In the genomic region with DNA sequence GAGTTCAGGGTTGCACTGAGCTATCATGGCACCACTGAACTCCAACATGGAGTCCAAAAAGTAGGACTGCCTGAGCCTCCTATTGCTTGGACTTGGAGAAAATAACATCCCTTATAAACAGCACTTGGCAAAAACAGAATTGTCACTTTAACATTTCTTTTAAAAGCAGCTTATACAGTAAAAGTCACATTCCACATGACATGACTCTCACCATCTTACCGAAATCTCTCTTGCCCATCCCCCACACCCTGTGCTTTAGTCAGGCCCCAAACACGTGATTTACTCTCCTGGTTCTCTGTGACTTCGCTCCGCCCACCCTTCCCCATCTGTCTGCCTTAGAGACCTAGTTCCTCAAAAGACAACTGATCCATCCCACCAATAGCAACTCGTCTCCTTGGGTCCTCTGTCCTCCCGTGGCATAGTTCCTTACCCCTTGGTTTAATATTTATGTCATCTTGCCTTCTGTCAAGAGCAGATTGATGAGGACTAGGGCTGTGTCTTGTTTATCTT, we compare ENCODE assay signal across 1 cellular context.
A peak's percentile ranks its signal among the peaks of the same experiment; 100 is the strongest.
TF ChIP-seq lines count a peak whose summit lies in the region.

No MANE protein-coding gene starts in this region.

TF ChIP-seq in K562, 482 proteins besides CTCF, POLR2A, EP300 and RAD21 (continued from another document and continues in another):
- TF ChIP-seq PTRF (tag; IDR thresholded peaks at IDR 0.05) (peak; percentile 94), HSF4 (CRISPR knock-in tag; IDR thresholded peaks at IDR 0.05; ENCODE audit: borderline replicate concordance) (peak; percentile 95), ZNF175 (CRISPR knock-in tag; IDR thresholded peaks at IDR 0.05; ENCODE audit: low read depth) (peak; percentile 99), ZNF316 (IDR thresholded peaks at IDR 0.05) (no peak), TBP (optimal IDR thresholded peaks at IDR 0.05; ENCODE audit: low read depth, low read length) (no peak), HCFC1 (IDR thresholded peaks at IDR 0.05; ENCODE audit: low read depth, low read length) (no peak), CEBPB (tag; IDR thresholded peaks at IDR 0.05) (no peak), RFX5 (IDR thresholded peaks at IDR 0.05; ENCODE audit: low read depth, low read length) (no peak), DIDO1 (tag; IDR thresholded peaks at IDR 0.05; ENCODE audit: low read depth) (peak; percentile 78; the same call in 1 of the 2 replicates), POLR3A (IDR thresholded peaks at IDR 0.05; ENCODE audit: borderline replicate concordance, extremely low read depth, insufficient read depth, insufficient read length) (no peak), TCFL5 (CRISPR knock-in tag; conservative IDR thresholded peaks at IDR 0.05) (peak; percentile 88), CREB1 (IDR thresholded peaks at IDR 0.05) (no peak), CREB1 (CRISPR knock-in tag; IDR thresholded peaks at IDR 0.05) (no peak), CREBBP (IDR thresholded peaks at IDR 0.05; ENCODE audit: low read depth, low read length) (no peak), ARNT (IDR thresholded peaks at IDR 0.05) (no peak), PHTF2 (CRISPR knock-in tag; IDR thresholded peaks at IDR 0.05) (peak; percentile 86), KLF6 (CRISPR knock-in tag; IDR thresholded peaks at IDR 0.05; ENCODE audit: borderline replicate concordance) (peak; percentile 98), ZKSCAN3 (CRISPR knock-in tag; IDR thresholded peaks at IDR 0.05) (peak; percentile 63; the same call in 1 of the 2 replicates), HLTF (IDR thresholded peaks at IDR 0.05) (no peak), LARP7 (IDR thresholded peaks at IDR 0.05) (no peak), CBX5 (IDR thresholded peaks at IDR 0.05; ENCODE audit: borderline replicate concordance, low read depth) (no peak), ETV6 (IDR thresholded peaks at IDR 0.05; ENCODE audit: borderline replicate concordance in 1 of 2, low read depth in 2 of 2, low read length in 1 of 2) (no peak), ETV6 (CRISPR knock-in tag; IDR thresholded peaks at IDR 0.05; ENCODE audit: borderline replicate concordance) (no peak), SAP30 (IDR thresholded peaks at IDR 0.05; ENCODE audit: borderline replicate concordance, insufficient read depth, low read depth, low read length, poor library complexity, severe bottlenecking) (no peak), OTX1 (CRISPR knock-in tag; IDR thresholded peaks at IDR 0.05) (peak; percentile 95), EWSR1 (IDR thresholded peaks at IDR 0.05; ENCODE audit: borderline replicate concordance, low read depth, partially characterized antibody) (no peak), ARID2 (IDR thresholded peaks at IDR 0.05) (no peak), CBFB (CRISPR knock-in tag; IDR thresholded peaks at IDR 0.05) (no peak), ZNF253 (CRISPR knock-in tag; conservative IDR thresholded peaks at IDR 0.05) (no peak), SAFB (IDR thresholded peaks at IDR 0.05; ENCODE audit: borderline replicate concordance, low read depth, low read length) (no peak), TCF7L2 (IDR thresholded peaks at IDR 0.05; ENCODE audit: low read depth, low read length) (no peak), ZNF707 (CRISPR knock-in tag; conservative IDR thresholded peaks at IDR 0.05) (peak; percentile 73), CXXC5 (CRISPR knock-in tag; IDR thresholded peaks at IDR 0.05) (peak; percentile 95), FUS (optimal IDR thresholded peaks at IDR 0.05; ENCODE audit: low read depth, low read length) (no peak), ZNF717 (CRISPR knock-in tag; IDR thresholded peaks at IDR 0.05) (0 out of 2 replicates have a peak, but pooled peaks have one; percentile 24), SAFB2 (IDR thresholded peaks at IDR 0.05; ENCODE audit: borderline replicate concordance, low read depth, low read length, severe bottlenecking) (no peak), ZNF140 (CRISPR knock-in tag; IDR thresholded peaks at IDR 0.05) (peak; percentile 81), RB1 (IDR thresholded peaks at IDR 0.05; ENCODE audit: low read depth) (no peak), SREBF1 (IDR thresholded peaks at IDR 0.05; ENCODE audit: borderline replicate concordance, low read depth, low read length) (peak; percentile 52; the same call in 1 of the 2 replicates), MCM2 (IDR thresholded peaks at IDR 0.05; ENCODE audit: low read depth) (no peak)
- TF ChIP-seq, protein P1, sequence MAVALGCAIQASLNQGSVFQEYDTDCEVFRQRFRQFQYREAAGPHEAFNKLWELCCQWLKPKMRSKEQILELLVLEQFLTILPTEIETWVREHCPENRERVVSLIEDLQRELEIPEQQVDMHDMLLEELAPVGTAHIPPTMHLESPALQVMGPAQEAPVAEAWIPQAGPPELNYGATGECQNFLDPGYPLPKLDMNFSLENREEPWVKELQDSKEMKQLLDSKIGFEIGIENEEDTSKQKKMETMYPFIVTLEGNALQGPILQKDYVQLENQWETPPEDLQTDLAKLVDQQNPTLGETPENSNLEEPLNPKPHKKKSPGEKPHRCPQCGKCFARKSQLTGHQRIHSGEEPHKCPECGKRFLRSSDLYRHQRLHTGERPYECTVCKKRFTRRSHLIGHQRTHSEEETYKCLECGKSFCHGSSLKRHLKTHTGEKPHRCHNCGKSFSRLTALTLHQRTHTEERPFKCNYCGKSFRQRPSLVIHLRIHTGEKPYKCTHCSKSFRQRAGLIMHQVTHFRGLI (CRISPR knock-in tag; IDR thresholded peaks at IDR 0.05): peak; percentile 97
- TF ChIP-seq, protein P2, sequence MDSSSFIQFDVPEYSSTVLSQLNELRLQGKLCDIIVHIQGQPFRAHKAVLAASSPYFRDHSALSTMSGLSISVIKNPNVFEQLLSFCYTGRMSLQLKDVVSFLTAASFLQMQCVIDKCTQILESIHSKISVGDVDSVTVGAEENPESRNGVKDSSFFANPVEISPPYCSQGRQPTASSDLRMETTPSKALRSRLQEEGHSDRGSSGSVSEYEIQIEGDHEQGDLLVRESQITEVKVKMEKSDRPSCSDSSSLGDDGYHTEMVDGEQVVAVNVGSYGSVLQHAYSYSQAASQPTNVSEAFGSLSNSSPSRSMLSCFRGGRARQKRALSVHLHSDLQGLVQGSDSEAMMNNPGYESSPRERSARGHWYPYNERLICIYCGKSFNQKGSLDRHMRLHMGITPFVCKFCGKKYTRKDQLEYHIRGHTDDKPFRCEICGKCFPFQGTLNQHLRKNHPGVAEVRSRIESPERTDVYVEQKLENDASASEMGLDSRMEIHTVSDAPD (CRISPR knock-in tag; IDR thresholded peaks at IDR 0.05): 0 out of 2 replicates have a peak, but pooled peaks have one; percentile 56
- TF ChIP-seq, protein P3, sequence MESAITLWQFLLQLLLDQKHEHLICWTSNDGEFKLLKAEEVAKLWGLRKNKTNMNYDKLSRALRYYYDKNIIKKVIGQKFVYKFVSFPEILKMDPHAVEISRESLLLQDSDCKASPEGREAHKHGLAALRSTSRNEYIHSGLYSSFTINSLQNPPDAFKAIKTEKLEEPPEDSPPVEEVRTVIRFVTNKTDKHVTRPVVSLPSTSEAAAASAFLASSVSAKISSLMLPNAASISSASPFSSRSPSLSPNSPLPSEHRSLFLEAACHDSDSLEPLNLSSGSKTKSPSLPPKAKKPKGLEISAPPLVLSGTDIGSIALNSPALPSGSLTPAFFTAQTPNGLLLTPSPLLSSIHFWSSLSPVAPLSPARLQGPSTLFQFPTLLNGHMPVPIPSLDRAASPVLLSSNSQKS (CRISPR knock-in tag; IDR thresholded peaks at IDR 0.05): 0 out of 2 replicates have a peak, but pooled peaks have one; percentile 40
- TF ChIP-seq, protein P4, sequence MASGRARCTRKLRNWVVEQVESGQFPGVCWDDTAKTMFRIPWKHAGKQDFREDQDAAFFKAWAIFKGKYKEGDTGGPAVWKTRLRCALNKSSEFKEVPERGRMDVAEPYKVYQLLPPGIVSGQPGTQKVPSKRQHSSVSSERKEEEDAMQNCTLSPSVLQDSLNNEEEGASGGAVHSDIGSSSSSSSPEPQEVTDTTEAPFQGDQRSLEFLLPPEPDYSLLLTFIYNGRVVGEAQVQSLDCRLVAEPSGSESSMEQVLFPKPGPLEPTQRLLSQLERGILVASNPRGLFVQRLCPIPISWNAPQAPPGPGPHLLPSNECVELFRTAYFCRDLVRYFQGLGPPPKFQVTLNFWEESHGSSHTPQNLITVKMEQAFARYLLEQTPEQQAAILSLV (tag; IDR thresholded peaks at IDR 0.05): peak; percentile 88
- TF ChIP-seq, protein P5, sequence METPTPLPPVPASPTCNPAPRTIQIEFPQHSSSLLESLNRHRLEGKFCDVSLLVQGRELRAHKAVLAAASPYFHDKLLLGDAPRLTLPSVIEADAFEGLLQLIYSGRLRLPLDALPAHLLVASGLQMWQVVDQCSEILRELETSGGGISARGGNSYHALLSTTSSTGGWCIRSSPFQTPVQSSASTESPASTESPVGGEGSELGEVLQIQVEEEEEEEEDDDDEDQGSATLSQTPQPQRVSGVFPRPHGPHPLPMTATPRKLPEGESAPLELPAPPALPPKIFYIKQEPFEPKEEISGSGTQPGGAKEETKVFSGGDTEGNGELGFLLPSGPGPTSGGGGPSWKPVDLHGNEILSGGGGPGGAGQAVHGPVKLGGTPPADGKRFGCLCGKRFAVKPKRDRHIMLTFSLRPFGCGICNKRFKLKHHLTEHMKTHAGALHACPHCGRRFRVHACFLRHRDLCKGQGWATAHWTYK (CRISPR knock-in tag; IDR thresholded peaks at IDR 0.05): peak; percentile 97
- TF ChIP-seq, protein P6, sequence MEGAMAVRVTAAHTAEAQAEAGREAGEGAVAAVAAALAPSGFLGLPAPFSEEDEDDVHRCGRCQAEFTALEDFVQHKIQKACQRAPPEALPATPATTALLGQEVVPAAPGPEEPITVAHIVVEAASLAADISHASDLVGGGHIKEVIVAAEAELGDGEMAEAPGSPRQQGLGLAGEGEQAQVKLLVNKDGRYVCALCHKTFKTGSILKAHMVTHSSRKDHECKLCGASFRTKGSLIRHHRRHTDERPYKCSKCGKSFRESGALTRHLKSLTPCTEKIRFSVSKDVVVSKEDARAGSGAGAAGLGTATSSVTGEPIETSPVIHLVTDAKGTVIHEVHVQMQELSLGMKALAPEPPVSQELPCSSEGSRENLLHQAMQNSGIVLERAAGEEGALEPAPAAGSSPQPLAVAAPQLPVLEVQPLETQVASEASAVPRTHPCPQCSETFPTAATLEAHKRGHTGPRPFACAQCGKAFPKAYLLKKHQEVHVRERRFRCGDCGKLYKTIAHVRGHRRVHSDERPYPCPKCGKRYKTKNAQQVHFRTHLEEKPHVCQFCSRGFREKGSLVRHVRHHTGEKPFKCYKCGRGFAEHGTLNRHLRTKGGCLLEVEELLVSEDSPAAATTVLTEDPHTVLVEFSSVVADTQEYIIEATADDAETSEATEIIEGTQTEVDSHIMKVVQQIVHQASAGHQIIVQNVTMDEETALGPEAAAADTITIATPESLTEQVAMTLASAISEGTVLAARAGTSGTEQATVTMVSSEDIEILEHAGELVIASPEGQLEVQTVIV (CRISPR knock-in tag; IDR thresholded peaks at IDR 0.05; ENCODE audit: borderline replicate concordance): peak; percentile 49; the same call in 1 of the 2 replicates
- TF ChIP-seq, protein P7, sequence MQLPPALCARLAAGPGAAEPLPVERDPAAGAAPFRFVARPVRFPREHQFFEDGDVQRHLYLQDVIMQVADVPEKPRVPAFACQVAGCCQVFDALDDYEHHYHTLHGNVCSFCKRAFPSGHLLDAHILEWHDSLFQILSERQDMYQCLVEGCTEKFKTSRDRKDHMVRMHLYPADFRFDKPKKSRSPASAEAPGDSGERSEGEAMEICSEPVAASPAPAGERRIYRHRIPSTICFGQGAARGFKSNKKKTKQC (CRISPR knock-in tag; IDR thresholded peaks at IDR 0.05): no peak
- TF ChIP-seq, protein P8, sequence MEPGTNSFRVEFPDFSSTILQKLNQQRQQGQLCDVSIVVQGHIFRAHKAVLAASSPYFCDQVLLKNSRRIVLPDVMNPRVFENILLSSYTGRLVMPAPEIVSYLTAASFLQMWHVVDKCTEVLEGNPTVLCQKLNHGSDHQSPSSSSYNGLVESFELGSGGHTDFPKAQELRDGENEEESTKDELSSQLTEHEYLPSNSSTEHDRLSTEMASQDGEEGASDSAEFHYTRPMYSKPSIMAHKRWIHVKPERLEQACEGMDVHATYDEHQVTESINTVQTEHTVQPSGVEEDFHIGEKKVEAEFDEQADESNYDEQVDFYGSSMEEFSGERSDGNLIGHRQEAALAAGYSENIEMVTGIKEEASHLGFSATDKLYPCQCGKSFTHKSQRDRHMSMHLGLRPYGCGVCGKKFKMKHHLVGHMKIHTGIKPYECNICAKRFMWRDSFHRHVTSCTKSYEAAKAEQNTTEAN (CRISPR knock-in tag; IDR thresholded peaks at IDR 0.05): no peak
- TF ChIP-seq, protein P9, sequence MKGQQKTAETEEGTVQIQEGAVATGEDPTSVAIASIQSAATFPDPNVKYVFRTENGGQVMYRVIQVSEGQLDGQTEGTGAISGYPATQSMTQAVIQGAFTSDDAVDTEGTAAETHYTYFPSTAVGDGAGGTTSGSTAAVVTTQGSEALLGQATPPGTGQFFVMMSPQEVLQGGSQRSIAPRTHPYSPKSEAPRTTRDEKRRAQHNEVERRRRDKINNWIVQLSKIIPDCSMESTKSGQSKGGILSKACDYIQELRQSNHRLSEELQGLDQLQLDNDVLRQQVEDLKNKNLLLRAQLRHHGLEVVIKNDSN (CRISPR knock-in tag; IDR thresholded peaks at IDR 0.05): peak; percentile 85
- TF ChIP-seq, protein P10, sequence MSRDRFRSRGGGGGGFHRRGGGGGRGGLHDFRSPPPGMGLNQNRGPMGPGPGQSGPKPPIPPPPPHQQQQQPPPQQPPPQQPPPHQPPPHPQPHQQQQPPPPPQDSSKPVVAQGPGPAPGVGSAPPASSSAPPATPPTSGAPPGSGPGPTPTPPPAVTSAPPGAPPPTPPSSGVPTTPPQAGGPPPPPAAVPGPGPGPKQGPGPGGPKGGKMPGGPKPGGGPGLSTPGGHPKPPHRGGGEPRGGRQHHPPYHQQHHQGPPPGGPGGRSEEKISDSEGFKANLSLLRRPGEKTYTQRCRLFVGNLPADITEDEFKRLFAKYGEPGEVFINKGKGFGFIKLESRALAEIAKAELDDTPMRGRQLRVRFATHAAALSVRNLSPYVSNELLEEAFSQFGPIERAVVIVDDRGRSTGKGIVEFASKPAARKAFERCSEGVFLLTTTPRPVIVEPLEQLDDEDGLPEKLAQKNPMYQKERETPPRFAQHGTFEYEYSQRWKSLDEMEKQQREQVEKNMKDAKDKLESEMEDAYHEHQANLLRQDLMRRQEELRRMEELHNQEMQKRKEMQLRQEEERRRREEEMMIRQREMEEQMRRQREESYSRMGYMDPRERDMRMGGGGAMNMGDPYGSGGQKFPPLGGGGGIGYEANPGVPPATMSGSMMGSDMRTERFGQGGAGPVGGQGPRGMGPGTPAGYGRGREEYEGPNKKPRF (IDR thresholded peaks at IDR 0.05; ENCODE audit: low read depth, low read length): no peak
- TF ChIP-seq, protein P11, sequence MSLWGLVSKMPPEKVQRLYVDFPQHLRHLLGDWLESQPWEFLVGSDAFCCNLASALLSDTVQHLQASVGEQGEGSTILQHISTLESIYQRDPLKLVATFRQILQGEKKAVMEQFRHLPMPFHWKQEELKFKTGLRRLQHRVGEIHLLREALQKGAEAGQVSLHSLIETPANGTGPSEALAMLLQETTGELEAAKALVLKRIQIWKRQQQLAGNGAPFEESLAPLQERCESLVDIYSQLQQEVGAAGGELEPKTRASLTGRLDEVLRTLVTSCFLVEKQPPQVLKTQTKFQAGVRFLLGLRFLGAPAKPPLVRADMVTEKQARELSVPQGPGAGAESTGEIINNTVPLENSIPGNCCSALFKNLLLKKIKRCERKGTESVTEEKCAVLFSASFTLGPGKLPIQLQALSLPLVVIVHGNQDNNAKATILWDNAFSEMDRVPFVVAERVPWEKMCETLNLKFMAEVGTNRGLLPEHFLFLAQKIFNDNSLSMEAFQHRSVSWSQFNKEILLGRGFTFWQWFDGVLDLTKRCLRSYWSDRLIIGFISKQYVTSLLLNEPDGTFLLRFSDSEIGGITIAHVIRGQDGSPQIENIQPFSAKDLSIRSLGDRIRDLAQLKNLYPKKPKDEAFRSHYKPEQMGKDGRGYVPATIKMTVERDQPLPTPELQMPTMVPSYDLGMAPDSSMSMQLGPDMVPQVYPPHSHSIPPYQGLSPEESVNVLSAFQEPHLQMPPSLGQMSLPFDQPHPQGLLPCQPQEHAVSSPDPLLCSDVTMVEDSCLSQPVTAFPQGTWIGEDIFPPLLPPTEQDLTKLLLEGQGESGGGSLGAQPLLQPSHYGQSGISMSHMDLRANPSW (CRISPR knock-in tag; IDR thresholded peaks at IDR 0.05): no peak
